In genomic region chr12:122421815-122422737, GRCh38 we compare ENCODE assay signal across 8 cellular contexts. TPM values are rescaled to one million over a fixed set of nuclear protein-coding genes. Genes with fewer than 3 reads are reported as not detected.
DNase-seq lines count a peak whose midpoint lies in the region; ATAC-seq and FAIRE-seq lines count a peak whose summit lies in the region.

CLIP1 (minus strand) TSS chr12:122422669; CDS start chr12:122380452, 42,217 bp downstream.

- H3K4me1 Mint-ChIP-seq in activated naive CD8-positive, alpha-beta T cell treated with anti-CD3 and anti-CD28 coated beads for 36 hours = peaks cover 23% of the 10 kb centered on the region

- peak within 1 kb of the TSS; percentile 87 for H2BK12ac ChIP-seq in trophoblast cell (ENCODE audit: low read length)

- H2BK5ac ChIP-seq in trophoblast cell (ENCODE audit: low read depth, low read length, poor library complexity) = peak within 1 kb of the TSS; percentile 99

- peak within 1 kb of the TSS; percentile 77 for H2AFZ ChIP-seq in trophoblast cell (ENCODE audit: insufficient read depth, low read length, poor library complexity)

- FAIRE-seq in HTR-8/SVneo (lab: Jason Lieb, UNC) = no peak

- peak within 1 kb of the TSS; percentile 99 for H2BK120ac ChIP-seq in trophoblast cell (ENCODE audit: insufficient read depth, low read length, poor library complexity)

- H3K9me3 Mint-ChIP-seq in activated naive CD8-positive, alpha-beta T cell treated with anti-CD3 and anti-CD28 coated beads for 36 hours = no peaks in the 10 kb centered on the region

- no peaks in the 10 kb centered on the region for H3K9me3 ChIP-seq in SK-N-MC (ENCODE audit: low read depth, low read length)
- no peaks in the 10 kb centered on the region for H3K9me3 ChIP-seq in trophoblast cell (ENCODE audit: insufficient read depth, low read depth, low read length)
- no peaks in the 10 kb centered on the region for H3K9me3 ChIP-seq in aorta (ENCODE audit: control insufficient read depth, low read length)

- H3K4me2 ChIP-seq in trophoblast cell (ENCODE audit: low read length) = peak within 1 kb of the TSS; percentile 72

- H3K18ac ChIP-seq in trophoblast cell (ENCODE audit: low read length) = peak within 1 kb of the TSS; percentile 95

- no peak within 1 kb of the TSS for H3K23ac ChIP-seq in trophoblast cell (ENCODE audit: low read length)

- peak within 1 kb of the TSS; percentile 86 for H3K4me3 Mint-ChIP-seq in activated naive CD8-positive, alpha-beta T cell treated with anti-CD3 and anti-CD28 coated beads for 36 hours

- ATAC-seq in GM19455 (IDR thresholded peaks at IDR 0.05; ENCODE audit: unreplicated experiment) = peak; percentile 59
- ATAC-seq in Right ventricle myocardium superior (ENCODE audit: poor library complexity) = peak; percentile 89
- ATAC-seq in aorta (ENCODE audit: low FRiP score) = peak; percentile 89

- peak within 1 kb of the TSS; percentile 99 for H3K14ac ChIP-seq in trophoblast cell (ENCODE audit: low read length)

- peak within 1 kb of the TSS; percentile 98 for H3K4ac ChIP-seq in trophoblast cell (ENCODE audit: low read depth, low read length)

- peak within 1 kb of the TSS; percentile 96 for H2AK5ac ChIP-seq in trophoblast cell (ENCODE audit: low read length)

- intact Hi-C loops in Right ventricle myocardium superior (cut with DNase I) = no loop called here
- intact Hi-C loops in aorta (cut with DNase I) = loop anchor here (1.0 to 5.0 kb wide), 2 partner anchors 22 to 50 kb away; no protein-coding TSS in a partner anchor

- H3K4me3 ChIP-seq in SK-N-MC = peak within 1 kb of the TSS; percentile 87
- peak within 1 kb of the TSS; percentile 76 for H3K4me3 ChIP-seq in trophoblast cell (ENCODE audit: low read depth, low read length)
- peak within 1 kb of the TSS; percentile 89 to 99 for H3K4me3 ChIP-seq in aorta (ENCODE audit: low read length in 2 of 2)

- H3K9ac ChIP-seq in SK-N-MC (ENCODE audit: insufficient read length) = peak within 1 kb of the TSS; percentile 88
- peak within 1 kb of the TSS; percentile 81 for H3K9ac ChIP-seq in trophoblast cell (ENCODE audit: low read length)

- peaks cover 5% of the 10 kb centered on the region for H3K36me3 Mint-ChIP-seq in activated naive CD8-positive, alpha-beta T cell treated with anti-CD3 and anti-CD28 coated beads for 36 hours

- peak within 1 kb of the TSS; percentile 99 for H4K91ac ChIP-seq in trophoblast cell (ENCODE audit: low read depth, low read length)

- peak within 1 kb of the TSS; percentile 97 for H4K12ac ChIP-seq in trophoblast cell (ENCODE audit: low read depth, low read length)

- peaks cover 28% of the 10 kb centered on the region for H3K79me2 ChIP-seq in trophoblast cell (ENCODE audit: control insufficient read depth, insufficient read depth, low read length, poor library complexity)

- peaks cover 0 to 13% of the 10 kb centered on the region in 2 experiments for H3K4me1 ChIP-seq in trophoblast cell (ENCODE audit: control insufficient read depth in 1 of 2, insufficient read depth in 2 of 2, low read length in 2 of 2)
- H3K4me1 ChIP-seq in aorta (ENCODE audit: control insufficient read depth in 1 of 2, insufficient read depth in 2 of 2, low read length in 2 of 2) = no peaks in the 10 kb centered on the region

- H3K27me3 ChIP-seq in trophoblast cell (ENCODE audit: insufficient read depth, low read length) (no peaks in the 10 kb centered on the region), aorta (ENCODE audit: control insufficient read depth in 1 of 2, insufficient read depth in 2 of 2, low read length in 1 of 2) (no peaks in the 10 kb centered on the region)

- peak within 1 kb of the TSS; percentile 95 for H4K8ac ChIP-seq in trophoblast cell (ENCODE audit: low read depth, low read length)

- H3K79me1 ChIP-seq in trophoblast cell (ENCODE audit: low read length) = peaks cover 28% of the 10 kb centered on the region

- no CpG with 5 or more reads among the region's 120 CpGs for WGBS in trophoblast cell (ENCODE audit: extremely low coverage, insufficient coverage, insufficient read length)
- 1% methylated on average over 56 to 120 of the region's 120 CpGs for WGBS in aorta, 2 donors

- no peaks in the 10 kb centered on the region for H3K36me3 ChIP-seq in SK-N-MC (ENCODE audit: insufficient read depth, low read length)
- H3K36me3 ChIP-seq in trophoblast cell (ENCODE audit: control insufficient read depth in 1 of 2, insufficient read depth in 2 of 2, low read length in 2 of 2) = peaks cover 2% of the 10 kb centered on the region in 2 experiments
- H3K36me3 ChIP-seq in aorta (ENCODE audit: control insufficient read depth in 1 of 2, insufficient read depth in 2 of 2, low read length in 1 of 2) = no peaks in the 10 kb centered on the region

- H3K27ac ChIP-seq in SK-N-MC (peak within 1 kb of the TSS; percentile 19; the same call in 1 of the 2 replicates), trophoblast cell (ENCODE audit: low read depth, low read length) (peak within 1 kb of the TSS; percentile 99), aorta (ENCODE audit: low read depth in 1 of 2, low read length in 2 of 2) (peak within 1 kb of the TSS; percentile 97 to 98)

- no peaks in the 10 kb centered on the region for H3K27me3 Mint-ChIP-seq in activated naive CD8-positive, alpha-beta T cell treated with anti-CD3 and anti-CD28 coated beads for 36 hours

- DNase-seq in D341Med (ENCODE audit: low spot score) (peak; percentile 87), HTR-8/SVneo (ENCODE audit: insufficient read length, low spot score) (peak; percentile 67), SK-N-MC (ENCODE audit: low read depth, low spot score) (no peak), Right ventricle myocardium superior (peak; percentile 79), trophoblast cell (peak; percentile 86 to 91), aorta (peak; percentile 69 to 88)
- peak; percentile 77 for DNase-seq in activated naive CD8-positive, alpha-beta T cell treated with anti-CD3 and anti-CD28 coated beads for 36 hours

- H3K27ac Mint-ChIP-seq in activated naive CD8-positive, alpha-beta T cell treated with anti-CD3 and anti-CD28 coated beads for 36 hours = peak within 1 kb of the TSS; percentile 83

RNA-seq across cellular contexts. Expression of gene CLIP1, which starts in this region (rescaled TPM):
- total RNA-seq in activated naive CD8-positive, alpha-beta T cell treated with anti-CD3 and anti-CD28 coated beads for 36 hours = 10 to 100 TPM; 32.4 to 33.9 TPM
- 92.5 TPM for total RNA-seq in Right ventricle myocardium superior
- polyA plus RNA-seq in trophoblast cell (2013) = 101 and 104 TPM in 2 replicates
- 100 to 1,000 TPM; 125 to 182 TPM for total RNA-seq in aorta
- 10 to 100 TPM; 33.2 to 37.2 TPM for polyA plus RNA-seq in aorta

Comparison
In these comparisons a context has a peak if more than half of its experiments do, and no peak if none do; other contexts are left out.
1. H3K27ac ChIP-seq: peak in every context shown above with its lines; median percentile 99 in trophoblast cell; 98 in aorta; 19 in SK-N-MC.